ENCODE assay signal across 1 cellular context in the genomic region with DNA sequence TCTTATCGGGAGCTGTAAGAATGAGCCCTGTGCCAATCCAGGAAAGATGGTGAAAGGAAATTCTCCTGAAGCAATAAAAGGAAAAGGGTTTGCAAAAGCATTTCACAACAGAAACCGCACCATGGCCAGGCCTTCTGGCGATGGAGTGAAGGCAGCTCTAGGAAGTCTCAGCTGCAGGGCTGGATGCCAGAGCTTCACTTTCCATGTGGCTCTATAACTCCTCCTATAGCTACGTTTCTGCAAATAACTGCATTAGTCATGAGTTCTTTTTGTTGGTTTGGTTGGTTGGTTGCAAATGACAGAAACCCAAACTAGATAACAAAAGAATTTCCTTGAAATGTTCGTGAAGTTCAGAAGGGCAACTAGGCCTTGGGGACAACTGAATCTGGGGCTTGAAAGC.
TF ChIP-seq lines count a peak whose summit lies in the region.

No MANE protein-coding gene starts in this region.

TF ChIP-seq in endothelial cell of umbilical vein, 7 proteins besides CTCF, POLR2A, EP300 and RAD21:
- TF ChIP-seq GATA2 (IDR thresholded peaks at IDR 0.05; ENCODE audit: insufficient read depth, insufficient read length, low read depth, low read length) (no peak), EZH2 (IDR thresholded peaks at IDR 0.05; ENCODE audit: borderline replicate concordance, low read depth, low read length, severe bottlenecking) (no peak), FOS (IDR thresholded peaks at IDR 0.05; ENCODE audit: borderline replicate concordance, insufficient read depth, low read length) (no peak), JUN (IDR thresholded peaks at IDR 0.05; ENCODE audit: borderline replicate concordance, insufficient read depth, insufficient read length, low read depth) (no peak), POLR2AphosphoS5 (IDR thresholded peaks at IDR 0.05; ENCODE audit: insufficient read depth, low read depth, low read length) (no peak), MYC (IDR thresholded peaks at IDR 0.05; ENCODE audit: low read depth, low read length) (no peak)
- TF ChIP-seq, protein P1, sequence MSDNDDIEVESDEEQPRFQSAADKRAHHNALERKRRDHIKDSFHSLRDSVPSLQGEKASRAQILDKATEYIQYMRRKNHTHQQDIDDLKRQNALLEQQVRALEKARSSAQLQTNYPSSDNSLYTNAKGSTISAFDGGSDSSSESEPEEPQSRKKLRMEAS (IDR thresholded peaks at IDR 0.05; ENCODE audit: insufficient read depth, insufficient read length): no peak
TF ChIP-seq in endothelial cell of umbilical vein: peak in this region for 0.
